In the genomic region with DNA sequence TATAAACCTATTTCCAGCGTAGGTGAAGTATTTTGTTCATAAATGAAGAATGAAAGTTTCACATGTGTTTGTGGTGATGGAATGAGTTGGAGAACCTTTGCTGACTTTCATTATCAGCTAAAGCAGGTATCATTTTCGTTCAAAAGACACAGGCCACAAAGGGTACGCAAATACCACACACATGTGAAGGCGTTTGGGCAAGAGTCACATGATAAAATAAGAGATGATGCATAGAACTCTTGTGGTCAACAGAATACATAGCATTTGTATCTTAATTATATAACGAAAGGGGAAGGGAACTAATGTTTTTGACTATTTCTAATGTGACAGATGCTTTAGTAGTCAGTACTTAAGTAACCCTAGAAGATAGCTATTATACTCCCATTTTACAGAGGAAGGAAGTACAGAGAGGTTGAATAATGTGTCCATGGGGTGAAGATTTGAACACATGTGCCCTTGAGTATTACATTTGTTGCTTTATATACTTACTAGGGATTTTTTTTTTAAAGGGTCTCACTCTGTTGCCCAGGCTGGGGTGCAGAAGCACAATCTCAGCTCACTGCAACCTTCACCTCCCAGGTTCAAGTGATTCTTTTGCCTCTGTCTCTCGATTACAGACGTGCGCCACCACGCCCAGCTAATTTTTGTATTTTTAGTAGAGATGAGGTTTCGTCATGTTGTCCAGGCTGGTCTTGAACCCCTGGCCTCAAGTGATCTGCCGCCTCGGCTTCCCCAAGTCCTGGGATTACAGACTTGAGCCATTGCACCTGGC, we compare ENCODE assay signal across 12 cellular contexts. TPM values are rescaled to one million over a fixed set of nuclear protein-coding genes. Genes with fewer than 3 reads are reported as not detected.
DNase-seq lines count a peak whose midpoint lies in the region; ATAC-seq, FAIRE-seq and TF ChIP-seq lines count a peak whose summit lies in the region.
"Had no signal": no experiment of that assay in that cellular context is flagged by ENCODE, and none has a peak within 500 bp of the region (broad histone marks: within the 10 kb centered on the region; RNA-seq: fewer than 3 reads in every experiment).

No MANE protein-coding gene starts in this region.

- peaks cover 9% of the 10 kb centered on the region for H3K4me1 ChIP-seq in HepG2 (ENCODE audit: insufficient read depth, low read length)

- no peak overlapping the region for H3K27ac ChIP-seq in HepG2 (ENCODE audit: extremely low read length, insufficient read depth, low read length)
- H3K27ac ChIP-seq: SJSA1, stomach had no signal

- TF ChIP-seq RAD21 in HepG2 (CRISPR knock-in tag; IDR thresholded peaks at IDR 0.05) = no peak

- intact Hi-C loops in HepG2 (cut with micrococcal nuclease; ENCODE audit: unreplicated experiment) = no loop called here

- TF ChIP-seq POLR2A in HepG2 (IDR thresholded peaks at IDR 0.05; ENCODE audit: insufficient read depth in 1 of 2, low read depth in 2 of 2, low read length in 2 of 2) = no peak

- peaks cover 0 to 3% of the 10 kb centered on the region in 2 experiments; a peak in 1 of 5 replicates for H3K36me3 ChIP-seq in HepG2 (replicated peaks in 1 of 2; ENCODE audit: control insufficient read depth in 1 of 2, insufficient read depth in 2 of 2, low read length in 2 of 2)

- no peak overlapping the region for H3K4me2 ChIP-seq in HepG2 (ENCODE audit: low read depth, low read length)

- H4K20me1 ChIP-seq in HepG2 (ENCODE audit: insufficient read depth, low read length) = no peaks in the 10 kb centered on the region

- peaks cover 27% of the 10 kb centered on the region for H3K79me2 ChIP-seq in HepG2 (ENCODE audit: insufficient read depth, low read length)

- no peak for TF ChIP-seq CTCF in HepG2 (CRISPR knock-in tag; IDR thresholded peaks at IDR 0.05)

- H3K9me3 ChIP-seq in HepG2 (ENCODE audit: low read length) = no peaks in the 10 kb centered on the region
- H3K9me3 ChIP-seq: SJSA1, stomach had no signal

- CTCF ChIA-PET in HepG2 (lab: Yijun Ruan, JAX; ENCODE audit: low intra/inter-chr PET ratio, low total read pairs) = no interaction called here

- H3K9ac ChIP-seq in HepG2 (ENCODE audit: insufficient read depth, low read depth, low read length) = no peak overlapping the region

- TF ChIP-seq EP300 in HepG2 (IDR thresholded peaks at IDR 0.05; ENCODE audit: low read depth in 2 of 2, low read length in 2 of 2) (no peak), HepG2 (CRISPR knock-in tag; IDR thresholded peaks at IDR 0.05; ENCODE audit: borderline replicate concordance) (no peak)

- no peaks in the 10 kb centered on the region; a peak in 1 of 5 replicates for H3K27me3 ChIP-seq in HepG2 (ENCODE audit: control insufficient read depth in 1 of 2, insufficient read depth in 2 of 2, low read length in 2 of 2)
- H3K27me3 ChIP-seq: SJSA1, stomach had no signal

- in situ Hi-C loops in HepG2 (cut with HindIII; ENCODE audit: extremely low pct_ligation_motif_present, low pct_unique_long_range_greater_than_20kb) = no loop called here

- H3K4me3 ChIP-seq in HepG2 (replicated peaks in 1 of 3; ENCODE audit: insufficient read depth in 1 of 3, low read depth in 2 of 3, low read length in 3 of 3) = no peak overlapping the region
- H3K4me3 ChIP-seq: SJSA1, stomach had no signal

- POLR2A ChIA-PET in HepG2 (lab: Yijun Ruan, JAX) = interaction anchor here (1.1 kb wide), 1 partner anchor 117 kb away, joined by 3 read pairs; no protein-coding TSS in a partner anchor

- peak; percentile 57 for ATAC-seq in GM18502 (IDR thresholded peaks at IDR 0.05; ENCODE audit: poor library complexity, unreplicated experiment)
- peak; percentile 54 for ATAC-seq in GM21423 (IDR thresholded peaks at IDR 0.05; ENCODE audit: unreplicated experiment)
- peak; percentile 42 for ATAC-seq in HG03469 (IDR thresholded peaks at IDR 0.05; ENCODE audit: unreplicated experiment)
- no peak for ATAC-seq in HepG2
- ATAC-seq in HG03139 (IDR thresholded peaks at IDR 0.05; ENCODE audit: unreplicated experiment) = no peak

- no peak for FAIRE-seq in HepG2 (lab: Jason Lieb, UNC)
- no peak for FAIRE-seq in urothelium cell line (lab: Jason Lieb, UNC)

- WGBS in HepG2 (ENCODE audit: low lambda C conversion rate) = 96% methylated on average over 12 of the region's 12 CpGs

- peak; percentile 19 for DNase-seq in central memory CD4-positive, alpha-beta T cell
- DNase-seq in HepG2 (ENCODE audit: low spot score) = no peak
- no peak for DNase-seq in urothelium cell line (ENCODE audit: low spot score)
- no peak for DNase-seq in SKM-1 treated with dmso at 0.1 percent for 144 hours (lab: John Stamatoyannopoulos, UW; ENCODE audit: unreplicated experiment)
- DNase-seq: GDM1, posterior cingulate gyrus, stomach had no signal

- H2AFZ ChIP-seq in HepG2 (ENCODE audit: low read length) = no peak overlapping the region

- no TSS peak for BruUV-seq in HepG2 (replicated peaks; lab: Mats Ljungman, UMichigan)

TF ChIP-seq in HepG2, 621 proteins besides CTCF, POLR2A, EP300 and RAD21:
- TF ChIP-seq KLF16 (CRISPR knock-in tag; IDR thresholded peaks at IDR 0.05) (no peak), KLF12 (CRISPR knock-in tag; IDR thresholded peaks at IDR 0.05; ENCODE audit: borderline replicate concordance) (no peak), TAF1 (CRISPR knock-in tag; IDR thresholded peaks at IDR 0.05) (no peak), TCF12 (IDR thresholded peaks at IDR 0.05) (no peak), TCF12 (CRISPR knock-in tag; IDR thresholded peaks at IDR 0.05) (no peak), BORCS8-MEF2B (CRISPR knock-in tag; IDR thresholded peaks at IDR 0.05) (no peak), GTF3A (CRISPR knock-in tag; conservative IDR thresholded peaks at IDR 0.05) (no peak)
- TF ChIP-seq, protein P1, sequence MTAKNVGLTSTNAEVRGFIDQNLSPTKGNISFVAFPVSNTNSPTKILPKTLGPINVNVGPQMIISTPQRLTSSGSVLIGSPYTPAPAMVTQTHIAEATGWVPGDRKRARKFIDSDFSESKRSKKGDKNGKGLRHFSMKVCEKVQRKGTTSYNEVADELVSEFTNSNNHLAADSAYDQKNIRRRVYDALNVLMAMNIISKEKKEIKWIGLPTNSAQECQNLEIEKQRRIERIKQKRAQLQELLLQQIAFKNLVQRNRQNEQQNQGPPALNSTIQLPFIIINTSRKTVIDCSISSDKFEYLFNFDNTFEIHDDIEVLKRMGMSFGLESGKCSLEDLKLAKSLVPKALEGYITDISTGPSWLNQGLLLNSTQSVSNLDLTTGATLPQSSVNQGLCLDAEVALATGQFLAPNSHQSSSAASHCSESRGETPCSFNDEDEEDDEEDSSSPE (CRISPR knock-in tag; IDR thresholded peaks at IDR 0.05) = no peak

RNA-seq across cellular contexts. Expression of a gene that starts 4.8 kb away (rescaled TPM):
- 13.9 and 53.3 TPM in 2 replicates for total RNA-seq in HepG2 (2016; rRNA removed; fragmentation: Illumina TruSeq; extraction: Trizol)
- total RNA-seq in HepG2 (2016; cell fraction: cytosol; rRNA removed; fragmentation: Illumina TruSeq; extraction: Trizol; ENCODE audit: low read depth) = 8.1 and 14.0 TPM in 2 replicates
- 13.1 and 49.9 TPM in 2 replicates for total RNA-seq in HepG2 (2016; cell fraction: insoluble cytoplasmic fraction; rRNA removed; fragmentation: Illumina TruSeq; extraction: Trizol)
- total RNA-seq in HepG2 (2016; cell fraction: membrane; rRNA removed; fragmentation: Illumina TruSeq; extraction: Trizol) = 13.5 and 14.0 TPM in 2 replicates
- 20.2 and 24.8 TPM in 2 replicates for total RNA-seq in HepG2 (2016; cell fraction: nucleus; rRNA removed; fragmentation: Illumina TruSeq; extraction: Trizol)
- 25.6 and 37.6 TPM in 2 replicates for polyA plus RNA-seq in HepG2 (2011; rRNA removed)
- polyA plus RNA-seq in HepG2 (2011; cell fraction: cytosol; rRNA removed) = 27.1 and 28.9 TPM in 2 replicates
- polyA plus RNA-seq in HepG2 (2011; cell fraction: nucleus; rRNA removed) = 16.5 and 18.5 TPM in 2 replicates
- 17.6 and 31.9 TPM in 2 replicates for polyA plus RNA-seq in HepG2 (2012)
- 3.7 and 4.5 TPM in 2 replicates for polyA plus RNA-seq in HepG2 (2016; cell fraction: cytosol; fragmentation: Illumina TruSeq; extraction: Trizol; ENCODE audit: low read depth)
- polyA plus RNA-seq in HepG2 (2016; cell fraction: insoluble cytoplasmic fraction; fragmentation: Illumina TruSeq; extraction: Trizol; ENCODE audit: low read depth) = 101 and 117 TPM in 2 replicates
- polyA plus RNA-seq in HepG2 (2016; cell fraction: membrane; fragmentation: Illumina TruSeq; extraction: Trizol; ENCODE audit: low read depth) = 10.9 and 12.5 TPM in 2 replicates
- polyA plus RNA-seq in HepG2 (2016; cell fraction: nucleus; fragmentation: Illumina TruSeq; extraction: Trizol; ENCODE audit: insufficient read depth, low read depth) = 50.9 and 54.7 TPM in 2 replicates
- polyA minus RNA-seq in HepG2 (2011; rRNA and poly(A)+ RNA removed; ENCODE audit: low replicate concordance) = 36.8 and 136 TPM in 2 replicates
- 17.9 and 20.5 TPM in 2 replicates for polyA minus RNA-seq in HepG2 (2011; cell fraction: cytosol; rRNA and poly(A)+ RNA removed)
- 8.1 and 9.6 TPM in 2 replicates for polyA minus RNA-seq in HepG2 (2011; cell fraction: nucleus; rRNA and poly(A)+ RNA removed)

RNA-seq across cellular contexts. Expression of a gene that starts 4.9 kb away (rescaled TPM):
- 9.8 and 11.3 TPM in 2 replicates for total RNA-seq in HepG2 (2016; rRNA removed; fragmentation: Illumina TruSeq; extraction: Trizol)
- total RNA-seq in HepG2 (2016; cell fraction: cytosol; rRNA removed; fragmentation: Illumina TruSeq; extraction: Trizol; ENCODE audit: low read depth) = 6.9 and 7.8 TPM in 2 replicates
- 8.4 and 10.3 TPM in 2 replicates for total RNA-seq in HepG2 (2016; cell fraction: insoluble cytoplasmic fraction; rRNA removed; fragmentation: Illumina TruSeq; extraction: Trizol)
- total RNA-seq in HepG2 (2016; cell fraction: membrane; rRNA removed; fragmentation: Illumina TruSeq; extraction: Trizol) = 5.6 and 5.7 TPM in 2 replicates
- total RNA-seq in HepG2 (2016; cell fraction: nucleus; rRNA removed; fragmentation: Illumina TruSeq; extraction: Trizol) = 15.8 and 16.9 TPM in 2 replicates
- 7.4 and 7.9 TPM in 2 replicates for polyA plus RNA-seq in HepG2 (2011; rRNA removed)
- polyA plus RNA-seq in HepG2 (2011; cell fraction: cytosol; rRNA removed) = 3.4 and 4.0 TPM in 2 replicates
- 10.1 and 12.5 TPM in 2 replicates for polyA plus RNA-seq in HepG2 (2011; cell fraction: nucleus; rRNA removed)
- polyA plus RNA-seq in HepG2 (2012) = 4.6 and 6.0 TPM in 2 replicates
- polyA plus RNA-seq in HepG2 (2016; cell fraction: cytosol; fragmentation: Illumina TruSeq; extraction: Trizol; ENCODE audit: low read depth) = 1.3 and 2.0 TPM in 2 replicates
- polyA plus RNA-seq in HepG2 (2016; cell fraction: insoluble cytoplasmic fraction; fragmentation: Illumina TruSeq; extraction: Trizol; ENCODE audit: low read depth) = 4.1 and 5.3 TPM in 2 replicates
- polyA plus RNA-seq in HepG2 (2016; cell fraction: membrane; fragmentation: Illumina TruSeq; extraction: Trizol; ENCODE audit: low read depth) = 1.4 and 1.8 TPM in 2 replicates
- polyA plus RNA-seq in HepG2 (2016; cell fraction: nucleus; fragmentation: Illumina TruSeq; extraction: Trizol; ENCODE audit: insufficient read depth, low read depth) = 18.3 and 20.1 TPM in 2 replicates
- 19.3 and 35.9 TPM in 2 replicates for polyA minus RNA-seq in HepG2 (2011; rRNA and poly(A)+ RNA removed; ENCODE audit: low replicate concordance)
- 3.6 and 3.8 TPM in 2 replicates for polyA minus RNA-seq in HepG2 (2011; cell fraction: cytosol; rRNA and poly(A)+ RNA removed)
- 19.4 and 21.5 TPM in 2 replicates for polyA minus RNA-seq in HepG2 (2011; cell fraction: nucleus; rRNA and poly(A)+ RNA removed)

Comparison
In these comparisons a context has a peak if more than half of its experiments do, and no peak if none do; other contexts are left out.
1. ATAC-seq: peak in GM18502 (single experiment), GM21423 (single experiment) and HG03469 (single experiment); none in HepG2 (single experiment) and HG03139 (single experiment).